Comparison of ENCODE assay signal across 1 cellular context in the genomic region with DNA sequence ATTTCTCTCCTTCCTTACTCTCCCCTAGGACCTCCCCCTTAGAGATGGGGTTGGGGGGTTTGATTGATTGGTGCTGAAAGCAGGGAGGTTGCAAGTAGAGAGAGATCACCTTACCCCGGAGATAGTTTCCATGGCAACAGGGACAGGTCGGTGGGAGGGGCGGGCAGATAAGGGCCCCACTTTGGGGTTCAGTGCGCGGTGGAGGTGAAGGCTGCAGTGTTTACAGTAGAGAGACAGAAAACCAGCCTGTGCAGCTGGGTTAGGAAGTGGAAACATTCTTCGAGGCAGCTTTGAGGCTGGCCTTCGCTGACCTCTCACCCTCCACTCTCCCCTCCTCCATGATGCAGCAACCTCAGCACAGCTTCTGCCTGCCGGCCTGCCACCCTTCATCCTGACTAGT.
TF ChIP-seq lines count a peak whose summit lies in the region.

No MANE protein-coding gene starts in this region.

TF ChIP-seq in SK-N-SH, 30 proteins besides CTCF, POLR2A, EP300 and RAD21 (continued from another document):
- no peak for TF ChIP-seq SMC3 (IDR thresholded peaks at IDR 0.05; ENCODE audit: low read depth, low read length)
- no peak for TF ChIP-seq FOXJ3 (CRISPR knock-in tag; IDR thresholded peaks at IDR 0.05)
- TF ChIP-seq FOXM1 (IDR thresholded peaks at IDR 0.05; ENCODE audit: low read depth) = no peak
- no peak for TF ChIP-seq POLR2AphosphoS5 (IDR thresholded peaks at IDR 0.05; ENCODE audit: low read depth, low read length)
- no peak for TF ChIP-seq JUND (IDR thresholded peaks at IDR 0.05)
- TF ChIP-seq NFIC (IDR thresholded peaks at IDR 0.05; ENCODE audit: borderline replicate concordance) = no peak
- no peak for TF ChIP-seq YY1 (IDR thresholded peaks at IDR 0.05; ENCODE audit: low read depth)
- TF ChIP-seq, protein P1, sequence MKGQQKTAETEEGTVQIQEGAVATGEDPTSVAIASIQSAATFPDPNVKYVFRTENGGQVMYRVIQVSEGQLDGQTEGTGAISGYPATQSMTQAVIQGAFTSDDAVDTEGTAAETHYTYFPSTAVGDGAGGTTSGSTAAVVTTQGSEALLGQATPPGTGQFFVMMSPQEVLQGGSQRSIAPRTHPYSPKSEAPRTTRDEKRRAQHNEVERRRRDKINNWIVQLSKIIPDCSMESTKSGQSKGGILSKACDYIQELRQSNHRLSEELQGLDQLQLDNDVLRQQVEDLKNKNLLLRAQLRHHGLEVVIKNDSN (IDR thresholded peaks at IDR 0.05; ENCODE audit: borderline replicate concordance, low read depth) = no peak
- no peak for TF ChIP-seq NRF1 (IDR thresholded peaks at IDR 0.05; ENCODE audit: low read depth, low read length)
